In the genomic region with DNA sequence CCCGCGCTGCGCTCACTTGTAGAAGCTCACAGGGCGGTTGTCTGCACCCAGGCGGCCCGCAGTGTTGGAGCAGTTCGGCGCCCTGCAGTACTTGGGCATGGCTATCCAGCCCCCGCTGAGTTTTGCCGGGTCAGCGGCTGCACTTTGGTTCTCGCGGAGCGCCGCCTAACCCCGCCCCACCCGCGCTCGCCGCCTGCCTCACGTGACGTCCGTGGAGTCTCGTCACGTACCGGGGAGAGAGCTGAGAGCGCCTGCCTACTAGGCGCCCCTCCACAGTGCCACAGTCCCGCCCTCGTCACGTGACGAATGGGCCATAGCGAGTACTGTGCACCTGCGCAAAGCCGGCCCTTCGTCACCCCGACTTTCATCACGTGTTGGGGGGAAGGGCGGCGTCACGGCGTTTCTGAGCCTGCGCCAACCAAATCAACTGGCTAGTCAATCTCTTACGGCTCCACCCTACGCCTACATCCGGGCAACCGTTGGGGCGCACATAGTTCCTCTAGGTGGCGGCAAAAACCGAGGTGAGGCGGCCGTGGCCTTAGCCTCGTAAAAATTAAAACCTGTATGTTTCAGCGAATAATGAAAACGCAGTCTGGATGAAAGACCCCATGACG, we compare ENCODE assay signal across 1 cellular context.
TF ChIP-seq lines count a peak whose summit lies in the region.

A gene with protein sequence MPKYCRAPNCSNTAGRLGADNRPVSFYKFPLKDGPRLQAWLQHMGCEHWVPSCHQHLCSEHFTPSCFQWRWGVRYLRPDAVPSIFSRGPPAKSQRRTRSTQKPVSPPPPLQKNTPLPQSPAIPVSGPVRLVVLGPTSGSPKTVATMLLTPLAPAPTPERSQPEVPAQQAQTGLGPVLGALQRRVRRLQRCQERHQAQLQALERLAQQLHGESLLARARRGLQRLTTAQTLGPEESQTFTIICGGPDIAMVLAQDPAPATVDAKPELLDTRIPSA (minus strand): TSS at position 167 of the 614 bp plus-strand sequence. CDS start 68 bp downstream, at position 99.

TF ChIP-seq in HepG2, 621 proteins besides CTCF, POLR2A, EP300 and RAD21 (continued from another document and continues in another):
- TF ChIP-seq, protein P1, sequence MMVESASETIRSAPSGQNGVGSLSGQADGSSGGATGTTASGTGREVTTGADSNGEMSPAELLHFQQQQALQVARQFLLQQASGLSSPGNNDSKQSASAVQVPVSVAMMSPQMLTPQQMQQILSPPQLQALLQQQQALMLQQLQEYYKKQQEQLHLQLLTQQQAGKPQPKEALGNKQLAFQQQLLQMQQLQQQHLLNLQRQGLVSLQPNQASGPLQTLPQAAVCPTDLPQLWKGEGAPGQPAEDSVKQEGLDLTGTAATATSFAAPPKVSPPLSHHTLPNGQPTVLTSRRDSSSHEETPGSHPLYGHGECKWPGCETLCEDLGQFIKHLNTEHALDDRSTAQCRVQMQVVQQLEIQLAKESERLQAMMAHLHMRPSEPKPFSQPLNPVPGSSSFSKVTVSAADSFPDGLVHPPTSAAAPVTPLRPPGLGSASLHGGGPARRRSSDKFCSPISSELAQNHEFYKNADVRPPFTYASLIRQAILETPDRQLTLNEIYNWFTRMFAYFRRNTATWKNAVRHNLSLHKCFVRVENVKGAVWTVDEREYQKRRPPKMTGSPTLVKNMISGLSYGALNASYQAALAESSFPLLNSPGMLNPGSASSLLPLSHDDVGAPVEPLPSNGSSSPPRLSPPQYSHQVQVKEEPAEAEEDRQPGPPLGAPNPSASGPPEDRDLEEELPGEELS (CRISPR knock-in tag; IDR thresholded peaks at IDR 0.05) = peak; percentile 70
- TF ChIP-seq ZNF75D (CRISPR knock-in tag; IDR thresholded peaks at IDR 0.05; ENCODE audit: borderline replicate concordance) = no peak
- peak; percentile 53; the same call in 1 of the 3 replicates for TF ChIP-seq MXI1 (IDR thresholded peaks at IDR 0.05; ENCODE audit: borderline replicate concordance, low read depth, low read length)
- TF ChIP-seq, protein P2, sequence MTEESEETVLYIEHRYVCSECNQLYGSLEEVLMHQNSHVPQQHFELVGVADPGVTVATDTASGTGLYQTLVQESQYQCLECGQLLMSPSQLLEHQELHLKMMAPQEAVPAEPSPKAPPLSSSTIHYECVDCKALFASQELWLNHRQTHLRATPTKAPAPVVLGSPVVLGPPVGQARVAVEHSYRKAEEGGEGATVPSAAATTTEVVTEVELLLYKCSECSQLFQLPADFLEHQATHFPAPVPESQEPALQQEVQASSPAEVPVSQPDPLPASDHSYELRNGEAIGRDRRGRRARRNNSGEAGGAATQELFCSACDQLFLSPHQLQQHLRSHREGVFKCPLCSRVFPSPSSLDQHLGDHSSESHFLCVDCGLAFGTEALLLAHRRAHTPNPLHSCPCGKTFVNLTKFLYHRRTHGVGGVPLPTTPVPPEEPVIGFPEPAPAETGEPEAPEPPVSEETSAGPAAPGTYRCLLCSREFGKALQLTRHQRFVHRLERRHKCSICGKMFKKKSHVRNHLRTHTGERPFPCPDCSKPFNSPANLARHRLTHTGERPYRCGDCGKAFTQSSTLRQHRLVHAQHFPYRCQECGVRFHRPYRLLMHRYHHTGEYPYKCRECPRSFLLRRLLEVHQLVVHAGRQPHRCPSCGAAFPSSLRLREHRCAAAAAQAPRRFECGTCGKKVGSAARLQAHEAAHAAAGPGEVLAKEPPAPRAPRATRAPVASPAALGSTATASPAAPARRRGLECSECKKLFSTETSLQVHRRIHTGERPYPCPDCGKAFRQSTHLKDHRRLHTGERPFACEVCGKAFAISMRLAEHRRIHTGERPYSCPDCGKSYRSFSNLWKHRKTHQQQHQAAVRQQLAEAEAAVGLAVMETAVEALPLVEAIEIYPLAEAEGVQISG (CRISPR knock-in tag; IDR thresholded peaks at IDR 0.05) = peak; percentile 50; the same call in 1 of the 2 replicates
- TF ChIP-seq, protein P3, sequence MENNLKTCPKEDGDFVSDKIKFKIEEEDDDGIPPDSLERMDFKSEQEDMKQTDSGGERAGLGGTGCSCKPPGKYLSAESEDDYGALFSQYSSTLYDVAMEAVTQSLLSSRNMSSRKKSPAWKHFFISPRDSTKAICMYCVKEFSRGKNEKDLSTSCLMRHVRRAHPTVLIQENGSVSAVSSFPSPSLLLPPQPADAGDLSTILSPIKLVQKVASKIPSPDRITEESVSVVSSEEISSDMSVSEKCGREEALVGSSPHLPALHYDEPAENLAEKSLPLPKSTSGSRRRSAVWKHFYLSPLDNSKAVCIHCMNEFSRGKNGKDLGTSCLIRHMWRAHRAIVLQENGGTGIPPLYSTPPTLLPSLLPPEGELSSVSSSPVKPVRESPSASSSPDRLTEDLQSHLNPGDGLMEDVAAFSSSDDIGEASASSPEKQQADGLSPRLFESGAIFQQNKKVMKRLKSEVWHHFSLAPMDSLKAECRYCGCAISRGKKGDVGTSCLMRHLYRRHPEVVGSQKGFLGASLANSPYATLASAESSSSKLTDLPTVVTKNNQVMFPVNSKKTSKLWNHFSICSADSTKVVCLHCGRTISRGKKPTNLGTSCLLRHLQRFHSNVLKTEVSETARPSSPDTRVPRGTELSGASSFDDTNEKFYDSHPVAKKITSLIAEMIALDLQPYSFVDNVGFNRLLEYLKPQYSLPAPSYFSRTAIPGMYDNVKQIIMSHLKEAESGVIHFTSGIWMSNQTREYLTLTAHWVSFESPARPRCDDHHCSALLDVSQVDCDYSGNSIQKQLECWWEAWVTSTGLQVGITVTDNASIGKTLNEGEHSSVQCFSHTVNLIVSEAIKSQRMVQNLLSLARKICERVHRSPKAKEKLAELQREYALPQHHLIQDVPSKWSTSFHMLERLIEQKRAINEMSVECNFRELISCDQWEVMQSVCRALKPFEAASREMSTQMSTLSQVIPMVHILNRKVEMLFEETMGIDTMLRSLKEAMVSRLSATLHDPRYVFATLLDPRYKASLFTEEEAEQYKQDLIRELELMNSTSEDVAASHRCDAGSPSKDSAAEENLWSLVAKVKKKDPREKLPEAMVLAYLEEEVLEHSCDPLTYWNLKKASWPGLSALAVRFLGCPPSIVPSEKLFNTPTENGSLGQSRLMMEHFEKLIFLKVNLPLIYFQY (CRISPR knock-in tag; IDR thresholded peaks at IDR 0.05; ENCODE audit: borderline replicate concordance) = peak; percentile 80; the same call in 1 of the 2 replicates
- TF ChIP-seq ZNF546 (CRISPR knock-in tag; conservative IDR thresholded peaks at IDR 0.05) = peak; percentile 68; the same call in 1 of the 2 replicates
- TF ChIP-seq, protein P4, sequence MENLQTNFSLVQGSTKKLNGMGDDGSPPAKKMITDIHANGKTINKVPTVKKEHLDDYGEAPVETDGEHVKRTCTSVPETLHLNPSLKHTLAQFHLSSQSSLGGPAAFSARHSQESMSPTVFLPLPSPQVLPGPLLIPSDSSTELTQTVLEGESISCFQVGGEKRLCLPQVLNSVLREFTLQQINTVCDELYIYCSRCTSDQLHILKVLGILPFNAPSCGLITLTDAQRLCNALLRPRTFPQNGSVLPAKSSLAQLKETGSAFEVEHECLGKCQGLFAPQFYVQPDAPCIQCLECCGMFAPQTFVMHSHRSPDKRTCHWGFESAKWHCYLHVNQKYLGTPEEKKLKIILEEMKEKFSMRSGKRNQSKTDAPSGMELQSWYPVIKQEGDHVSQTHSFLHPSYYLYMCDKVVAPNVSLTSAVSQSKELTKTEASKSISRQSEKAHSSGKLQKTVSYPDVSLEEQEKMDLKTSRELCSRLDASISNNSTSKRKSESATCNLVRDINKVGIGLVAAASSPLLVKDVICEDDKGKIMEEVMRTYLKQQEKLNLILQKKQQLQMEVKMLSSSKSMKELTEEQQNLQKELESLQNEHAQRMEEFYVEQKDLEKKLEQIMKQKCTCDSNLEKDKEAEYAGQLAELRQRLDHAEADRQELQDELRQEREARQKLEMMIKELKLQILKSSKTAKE (CRISPR knock-in tag; IDR thresholded peaks at IDR 0.05; ENCODE audit: borderline replicate concordance) = peak; percentile 84
- 0 out of 2 replicates have a peak, but pooled peaks have one; percentile 28 for TF ChIP-seq NCOA1 (CRISPR knock-in tag; IDR thresholded peaks at IDR 0.05)
- TF ChIP-seq SMAD9 (CRISPR knock-in tag; IDR thresholded peaks at IDR 0.05) = no peak
- TF ChIP-seq ZNF337 (CRISPR knock-in tag; IDR thresholded peaks at IDR 0.05; ENCODE audit: borderline replicate concordance, low read depth) = peak; percentile 82; the same call in 1 of the 2 replicates
- TF ChIP-seq, protein P5, sequence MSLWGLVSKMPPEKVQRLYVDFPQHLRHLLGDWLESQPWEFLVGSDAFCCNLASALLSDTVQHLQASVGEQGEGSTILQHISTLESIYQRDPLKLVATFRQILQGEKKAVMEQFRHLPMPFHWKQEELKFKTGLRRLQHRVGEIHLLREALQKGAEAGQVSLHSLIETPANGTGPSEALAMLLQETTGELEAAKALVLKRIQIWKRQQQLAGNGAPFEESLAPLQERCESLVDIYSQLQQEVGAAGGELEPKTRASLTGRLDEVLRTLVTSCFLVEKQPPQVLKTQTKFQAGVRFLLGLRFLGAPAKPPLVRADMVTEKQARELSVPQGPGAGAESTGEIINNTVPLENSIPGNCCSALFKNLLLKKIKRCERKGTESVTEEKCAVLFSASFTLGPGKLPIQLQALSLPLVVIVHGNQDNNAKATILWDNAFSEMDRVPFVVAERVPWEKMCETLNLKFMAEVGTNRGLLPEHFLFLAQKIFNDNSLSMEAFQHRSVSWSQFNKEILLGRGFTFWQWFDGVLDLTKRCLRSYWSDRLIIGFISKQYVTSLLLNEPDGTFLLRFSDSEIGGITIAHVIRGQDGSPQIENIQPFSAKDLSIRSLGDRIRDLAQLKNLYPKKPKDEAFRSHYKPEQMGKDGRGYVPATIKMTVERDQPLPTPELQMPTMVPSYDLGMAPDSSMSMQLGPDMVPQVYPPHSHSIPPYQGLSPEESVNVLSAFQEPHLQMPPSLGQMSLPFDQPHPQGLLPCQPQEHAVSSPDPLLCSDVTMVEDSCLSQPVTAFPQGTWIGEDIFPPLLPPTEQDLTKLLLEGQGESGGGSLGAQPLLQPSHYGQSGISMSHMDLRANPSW (CRISPR knock-in tag; IDR thresholded peaks at IDR 0.05; ENCODE audit: borderline replicate concordance) = peak; percentile 22; the same call in 1 of the 2 replicates
- 0 out of 2 replicates have a peak, but pooled peaks have one; percentile 68 for TF ChIP-seq FOXC1 (CRISPR knock-in tag; IDR thresholded peaks at IDR 0.05; ENCODE audit: borderline replicate concordance)
- TF ChIP-seq, protein P6, sequence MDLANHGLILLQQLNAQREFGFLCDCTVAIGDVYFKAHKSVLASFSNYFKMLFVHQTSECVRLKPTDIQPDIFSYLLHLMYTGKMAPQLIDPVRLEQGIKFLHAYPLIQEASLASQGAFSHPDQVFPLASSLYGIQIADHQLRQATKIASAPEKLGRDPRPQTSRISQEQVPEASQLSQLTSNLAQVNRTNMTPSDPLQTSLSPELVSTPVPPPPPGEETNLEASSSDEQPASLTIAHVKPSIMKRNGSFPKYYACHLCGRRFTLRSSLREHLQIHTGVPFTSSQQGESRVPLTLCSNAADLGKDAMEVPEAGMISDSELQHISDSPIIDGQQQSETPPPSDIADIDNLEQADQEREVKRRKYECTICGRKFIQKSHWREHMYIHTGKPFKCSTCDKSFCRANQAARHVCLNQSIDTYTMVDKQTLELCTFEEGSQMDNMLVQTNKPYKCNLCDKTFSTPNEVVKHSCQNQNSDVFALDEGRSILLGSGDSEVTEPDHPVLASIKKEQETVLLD (CRISPR knock-in tag; IDR thresholded peaks at IDR 0.05; ENCODE audit: low read depth) = peak; percentile 75
- TF ChIP-seq TARDBP (CRISPR knock-in tag; IDR thresholded peaks at IDR 0.05) = peak; percentile 40
- peak; percentile 71 for TF ChIP-seq SAP130 (CRISPR knock-in tag; IDR thresholded peaks at IDR 0.05; ENCODE audit: low read depth)
- TF ChIP-seq ZNF747 (CRISPR knock-in tag; IDR thresholded peaks at IDR 0.05; ENCODE audit: borderline replicate concordance) = 0 out of 2 replicates have a peak, but pooled peaks have one; percentile 32
- peak; percentile 88 for TF ChIP-seq PITX1 (CRISPR knock-in tag; IDR thresholded peaks at IDR 0.05)
- no peak for TF ChIP-seq SIN3B (IDR thresholded peaks at IDR 0.05; ENCODE audit: low read length)
- TF ChIP-seq, protein P7, sequence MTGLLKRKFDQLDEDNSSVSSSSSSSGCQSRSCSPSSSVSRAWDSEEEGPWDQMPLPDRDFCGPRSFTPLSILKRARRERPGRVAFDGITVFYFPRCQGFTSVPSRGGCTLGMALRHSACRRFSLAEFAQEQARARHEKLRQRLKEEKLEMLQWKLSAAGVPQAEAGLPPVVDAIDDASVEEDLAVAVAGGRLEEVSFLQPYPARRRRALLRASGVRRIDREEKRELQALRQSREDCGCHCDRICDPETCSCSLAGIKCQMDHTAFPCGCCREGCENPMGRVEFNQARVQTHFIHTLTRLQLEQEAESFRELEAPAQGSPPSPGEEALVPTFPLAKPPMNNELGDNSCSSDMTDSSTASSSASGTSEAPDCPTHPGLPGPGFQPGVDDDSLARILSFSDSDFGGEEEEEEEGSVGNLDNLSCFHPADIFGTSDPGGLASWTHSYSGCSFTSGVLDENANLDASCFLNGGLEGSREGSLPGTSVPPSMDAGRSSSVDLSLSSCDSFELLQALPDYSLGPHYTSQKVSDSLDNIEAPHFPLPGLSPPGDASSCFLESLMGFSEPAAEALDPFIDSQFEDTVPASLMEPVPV (CRISPR knock-in tag; IDR thresholded peaks at IDR 0.05) = peak; percentile 23; the same call in 1 of the 2 replicates
- TF ChIP-seq ZNF703 (CRISPR knock-in tag; IDR thresholded peaks at IDR 0.05; ENCODE audit: borderline replicate concordance) = 0 out of 2 replicates have a peak, but pooled peaks have one; percentile 41
- TF ChIP-seq, protein P8, sequence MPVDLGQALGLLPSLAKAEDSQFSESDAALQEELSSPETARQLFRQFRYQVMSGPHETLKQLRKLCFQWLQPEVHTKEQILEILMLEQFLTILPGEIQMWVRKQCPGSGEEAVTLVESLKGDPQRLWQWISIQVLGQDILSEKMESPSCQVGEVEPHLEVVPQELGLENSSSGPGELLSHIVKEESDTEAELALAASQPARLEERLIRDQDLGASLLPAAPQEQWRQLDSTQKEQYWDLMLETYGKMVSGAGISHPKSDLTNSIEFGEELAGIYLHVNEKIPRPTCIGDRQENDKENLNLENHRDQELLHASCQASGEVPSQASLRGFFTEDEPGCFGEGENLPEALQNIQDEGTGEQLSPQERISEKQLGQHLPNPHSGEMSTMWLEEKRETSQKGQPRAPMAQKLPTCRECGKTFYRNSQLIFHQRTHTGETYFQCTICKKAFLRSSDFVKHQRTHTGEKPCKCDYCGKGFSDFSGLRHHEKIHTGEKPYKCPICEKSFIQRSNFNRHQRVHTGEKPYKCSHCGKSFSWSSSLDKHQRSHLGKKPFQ (CRISPR knock-in tag; IDR thresholded peaks at IDR 0.05; ENCODE audit: insufficient replicate concordance) = peak; percentile 89
- TF ChIP-seq CHD2 (IDR thresholded peaks at IDR 0.05; ENCODE audit: low read depth, low read length) = peak; percentile 72; the same call in 1 of the 2 replicates
- peak; percentile 73 for TF ChIP-seq HNF4A (CRISPR knock-in tag; IDR thresholded peaks at IDR 0.05)
- peak; percentile 81 for TF ChIP-seq KLF12 (CRISPR knock-in tag; IDR thresholded peaks at IDR 0.05; ENCODE audit: borderline replicate concordance)
- TF ChIP-seq, protein P9, sequence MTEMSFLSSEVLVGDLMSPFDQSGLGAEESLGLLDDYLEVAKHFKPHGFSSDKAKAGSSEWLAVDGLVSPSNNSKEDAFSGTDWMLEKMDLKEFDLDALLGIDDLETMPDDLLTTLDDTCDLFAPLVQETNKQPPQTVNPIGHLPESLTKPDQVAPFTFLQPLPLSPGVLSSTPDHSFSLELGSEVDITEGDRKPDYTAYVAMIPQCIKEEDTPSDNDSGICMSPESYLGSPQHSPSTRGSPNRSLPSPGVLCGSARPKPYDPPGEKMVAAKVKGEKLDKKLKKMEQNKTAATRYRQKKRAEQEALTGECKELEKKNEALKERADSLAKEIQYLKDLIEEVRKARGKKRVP (CRISPR knock-in tag; IDR thresholded peaks at IDR 0.05) = peak in 1 of 2 experiments; percentile 49; a peak in 2 of 4 replicates
- TF ChIP-seq XRCC5 (optimal IDR thresholded peaks at IDR 0.05; ENCODE audit: low read length) = peak; percentile 43
- TF ChIP-seq YEATS4 (CRISPR knock-in tag; IDR thresholded peaks at IDR 0.05; ENCODE audit: borderline replicate concordance) = peak; percentile 87
- peak; percentile 44; the same call in 1 of the 2 replicates for TF ChIP-seq ZSCAN25 (CRISPR knock-in tag; IDR thresholded peaks at IDR 0.05)
- TF ChIP-seq NCOR1 (IDR thresholded peaks at IDR 0.05; ENCODE audit: borderline replicate concordance, low read length) = peak; percentile 51; the same call in 1 of the 2 replicates
